Comparison of ENCODE assay signal across 8 cellular contexts in genomic region chr17:59845595-59846390, GRCh38. TPM values are rescaled to one million over a fixed set of nuclear protein-coding genes. Genes with fewer than 3 reads are reported as not detected.
DNase-seq lines count a peak whose midpoint lies in the region; ATAC-seq and TF ChIP-seq lines count a peak whose summit lies in the region.

No MANE protein-coding gene starts in this region.

- DNase-seq in Ammon's horn (ENCODE audit: low spot score) (peak; percentile 47), NCI-H748 treated with DMSO at 0.1 percent for 48 hours (lab: John Stamatoyannopoulos, UW) (peak; percentile 89), hepatocyte (ENCODE audit: low spot score) (peak; percentile 72), cortex of kidney (lab: John Stamatoyannopoulos, UW) (no peak)
- DNase-seq in activated naive CD8-positive, alpha-beta T cell treated with anti-CD3 and anti-CD28 coated beads for 36 hours: peak; percentile 47
- DNase-seq in stimulated activated CD4-positive, alpha-beta T cell treated with anti-CD3 and anti-CD28 coated beads, Interleukin-15, amount 100 ng/mL, for 24 hours: peak; percentile 63

- H3K9me2 ChIP-seq in hepatocyte (replicated peaks; ENCODE audit: insufficient read depth): no peaks in the 10 kb centered on the region

- 46% methylated on average over 3 of the region's 3 CpGs for WGBS in hepatocyte (ENCODE audit: low lambda C conversion rate, missing lambda C conversion rate)

- no peaks in the 10 kb centered on the region for H4K20me1 ChIP-seq in hepatocyte (ENCODE audit: insufficient read depth, poor library complexity, severe bottlenecking)

- H3K4me1 ChIP-seq in HEK293 (ENCODE audit: control insufficient read depth, insufficient read depth, low read length) (peaks cover 27% of the 10 kb centered on the region), hepatocyte (ENCODE audit: insufficient read depth) (peaks cover 40% of the 10 kb centered on the region)

- peaks cover 4% of the 10 kb centered on the region for H3K9me3 Mint-ChIP-seq in activated naive CD8-positive, alpha-beta T cell treated with anti-CD3 and anti-CD28 coated beads for 36 hours

- CTCF ChIA-PET in HEK293 (lab: Yijun Ruan, JAX): interaction anchor here (0.5 to 7.7 kb wide), 4 partner anchors 7 to 99 kb away, joined by 3 to 73 read pairs (median 4); no protein-coding TSS in a partner anchor

- ATAC-seq in HG03442 (IDR thresholded peaks at IDR 0.05; ENCODE audit: unreplicated experiment): no peak

- peak overlapping the region; percentile 57 for H3K27ac ChIP-seq in HEK293 (ENCODE audit: extremely low read depth, low read depth, low read length)
- H3K27ac ChIP-seq in hepatocyte: peak overlapping the region; percentile 99

- H3K36me3 ChIP-seq in HEK293 (ENCODE audit: control insufficient read depth in 2 of 2, insufficient read depth in 1 of 2, low read length in 2 of 2): peaks cover 0 to 10% of the 10 kb centered on the region in 2 experiments; a peak in 1 of 3 replicates
- no peaks in the 10 kb centered on the region for H3K36me3 ChIP-seq in hepatocyte (replicated peaks; ENCODE audit: insufficient read depth, low read depth)

- H3K27me3 Mint-ChIP-seq in activated naive CD8-positive, alpha-beta T cell treated with anti-CD3 and anti-CD28 coated beads for 36 hours: peaks cover 19% of the 10 kb centered on the region

- no peak overlapping the region for H2AFZ ChIP-seq in hepatocyte

- peak overlapping the region; percentile 89 for H3K27ac Mint-ChIP-seq in activated naive CD8-positive, alpha-beta T cell treated with anti-CD3 and anti-CD28 coated beads for 36 hours

- H3K79me2 ChIP-seq in hepatocyte: peaks cover 8% of the 10 kb centered on the region

- POLR2A ChIA-PET in HEK293 (lab: Yijun Ruan, JAX): interaction anchor here (0.8 to 2.3 kb wide), 9 partner anchors 8 to 138 kb away, joined by 3 to 15 read pairs (median 4); partner anchors contain the start of genes PTRH2, RPS6KB1, TUBD1 and VMP1

- peak overlapping the region; percentile 54 for H3K4me3 Mint-ChIP-seq in activated naive CD8-positive, alpha-beta T cell treated with anti-CD3 and anti-CD28 coated beads for 36 hours

- TF ChIP-seq CTCF in HEK293 (tag by site-specific recombination; IDR thresholded peaks at IDR 0.05): no peak
- TF ChIP-seq CTCF in hepatocyte (IDR thresholded peaks at IDR 0.05; ENCODE audit: poor library complexity): no peak

- H3K4me1 Mint-ChIP-seq in activated naive CD8-positive, alpha-beta T cell treated with anti-CD3 and anti-CD28 coated beads for 36 hours: peaks cover 71% of the 10 kb centered on the region

- H3K4me2 ChIP-seq in hepatocyte: peak overlapping the region; percentile 48

- H3K36me3 Mint-ChIP-seq in activated naive CD8-positive, alpha-beta T cell treated with anti-CD3 and anti-CD28 coated beads for 36 hours: peaks cover 25% of the 10 kb centered on the region

- H3K27me3 ChIP-seq in hepatocyte: no peaks in the 10 kb centered on the region

- H3K4me3 ChIP-seq in HEK293 (ENCODE audit: low read depth, low read length) (no peak overlapping the region), hepatocyte (no peak overlapping the region)

- no peaks in the 10 kb centered on the region for H3K9me3 ChIP-seq in HEK293 (ENCODE audit: control insufficient read depth, insufficient read depth, low read depth, low read length)
- no peaks in the 10 kb centered on the region for H3K9me3 ChIP-seq in hepatocyte (ENCODE audit: low read depth)

TF ChIP-seq in HEK293, 187 proteins besides CTCF, POLR2A, EP300 and RAD21 (continues in another document):
- TF ChIP-seq OVOL3 (tag by site-specific recombination; IDR thresholded peaks at IDR 0.05) (no peak), ZFHX2 (tag by site-specific recombination; conservative IDR thresholded peaks at IDR 0.05) (peak; percentile 68), SP7 (tag by site-specific recombination; IDR thresholded peaks at IDR 0.05) (peak; percentile 74), ZBTB44 (tag by site-specific recombination; IDR thresholded peaks at IDR 0.05) (peak; percentile 38; the same call in 1 of the 2 replicates), ZNF792 (tag by site-specific recombination; IDR thresholded peaks at IDR 0.05) (0 out of 2 replicates have a peak, but pooled peaks have one; percentile 49), ZBTB26 (tag by site-specific recombination; optimal IDR thresholded peaks at IDR 0.05) (no peak), PRDM6 (tag by site-specific recombination; IDR thresholded peaks at IDR 0.05) (peak; percentile 38; the same call in 1 of the 2 replicates), TSHZ1 (tag by site-specific recombination; IDR thresholded peaks at IDR 0.05; ENCODE audit: borderline replicate concordance) (peak; percentile 70; the same call in 1 of the 2 replicates), INSM2 (tag by site-specific recombination; IDR thresholded peaks at IDR 0.05) (no peak)

RNA-seq across cellular contexts. Expression of gene TUBD1, which starts 47.0 kb away (rescaled TPM):
- 1 to 10 TPM; 7.6 to 7.8 TPM for total RNA-seq in activated naive CD8-positive, alpha-beta T cell treated with anti-CD3 and anti-CD28 coated beads for 36 hours
- total RNA-seq in hepatocyte: 8.6 and 11.8 TPM in 2 replicates
- 8.7 and 12.0 TPM in 2 replicates for polyA plus RNA-seq in hepatocyte

RNA-seq across cellular contexts. Expression of gene RPS6KB1, which starts 47.1 kb away (rescaled TPM):
- total RNA-seq in activated naive CD8-positive, alpha-beta T cell treated with anti-CD3 and anti-CD28 coated beads for 36 hours: 10 to 100 TPM; 47.9 to 61.6 TPM
- total RNA-seq in hepatocyte: 17.2 and 22.4 TPM in 2 replicates
- polyA plus RNA-seq in hepatocyte: 21.9 and 27.9 TPM in 2 replicates
